ENCODE assay signal across 22 cellular contexts in the genomic region with DNA sequence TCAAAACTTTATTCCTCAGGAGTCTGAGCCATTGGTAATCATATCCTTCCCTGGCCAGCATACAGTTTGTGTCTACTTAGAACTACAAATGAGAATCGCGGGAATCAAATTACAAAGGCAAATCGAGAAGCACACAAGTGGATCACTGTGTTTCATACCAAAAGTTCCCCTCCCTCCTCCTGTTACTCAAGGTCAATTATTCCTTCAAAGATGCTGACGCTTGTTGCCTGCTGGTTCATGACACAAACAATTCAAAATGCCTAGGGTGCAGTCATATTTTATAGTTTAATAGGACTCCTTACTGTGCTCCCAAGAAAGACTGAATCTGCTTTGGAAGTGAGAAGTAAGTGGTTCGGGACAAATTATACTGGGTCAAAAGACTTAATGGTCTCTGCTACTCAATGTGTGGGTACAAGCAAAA.
"Had no signal": no experiment of that assay in that cellular context is flagged by ENCODE, and none has a peak within 500 bp of the region (broad histone marks: within the 10 kb centered on the region; RNA-seq: fewer than 3 reads in every experiment).

No MANE protein-coding gene starts in this region.

- DNase-seq: effector CD8-positive, alpha-beta T cell; endodermal cell; foreskin keratinocyte; heart left ventricle; left cardiac atrium; left lung; mesenchymal stem cell; mucosa of descending colon; naive B cell; right lobe of liver; small intestine; stimulated activated CD4-positive, alpha-beta T cell treated with anti-CD3 and anti-CD28 coated beads, Interleukin-15, amount 100 ng/mL, for 24 hours; stimulated activated CD4-positive, alpha-beta T cell treated with anti-CD3 and anti-CD28 coated beads, Interleukin-2, amount 100 ng/mL, for 48 hours; stimulated activated naive B cell treated with anti-CD40 and anti-IgM and Interleukin-4, amounts not matched to agents 10 μg/mL and 1 μg/mL and 100 μg/mL, for 72 hours; upper lobe of left lung had no signal

- H3K4me1 ChIP-seq: foreskin keratinocyte, gastroesophageal sphincter, heart left ventricle, left lung, neural progenitor cell, parathyroid adenoma, right lobe of liver, tibial nerve, upper lobe of left lung had no signal

- H3K4me3 ChIP-seq: esophagus muscularis mucosa, gastroesophageal sphincter, heart left ventricle, hepatocyte, left lung, mucosa of descending colon, neural progenitor cell, right lobe of liver, thoracic aorta, tibial nerve, upper lobe of left lung had no signal

- H3K9ac ChIP-seq: neural progenitor cell, parathyroid adenoma had no signal

- H3K27ac ChIP-seq: esophagus muscularis mucosa, foreskin keratinocyte, gastroesophageal sphincter, heart left ventricle, hepatocyte, left lung, neural progenitor cell, parathyroid adenoma, right lobe of liver, thoracic aorta, tibial nerve, upper lobe of left lung had no signal

- H3K27me3 ChIP-seq: esophagus muscularis mucosa, foreskin keratinocyte, gastroesophageal sphincter, heart left ventricle, hepatocyte, left lung, neural progenitor cell, right lobe of liver, tibial nerve, upper lobe of left lung had no signal

- H3K4me2 ChIP-seq: hepatocyte, neural progenitor cell had no signal

- H3K79me2 ChIP-seq: hepatocyte, parathyroid adenoma had no signal

- H2AFZ ChIP-seq: hepatocyte, neural progenitor cell, parathyroid adenoma had no signal

- H3K9me3 ChIP-seq: esophagus muscularis mucosa, gastroesophageal sphincter, heart left ventricle, left lung, mucosa of descending colon, right lobe of liver, thoracic aorta, tibial nerve, upper lobe of left lung had no signal

- ATAC-seq: gastroesophageal sphincter; heart left ventricle; left cardiac atrium; left lung; mucosa of descending colon; right lobe of liver; stimulated activated naive B cell treated with anti-CD40 and anti-IgM and Interleukin-4, amounts not matched to agents 10 μg/mL and 1 μg/mL and 100 μg/mL, for 72 hours had no signal

- H3K36me3 ChIP-seq: esophagus muscularis mucosa, gastroesophageal sphincter, heart left ventricle, left lung, neural progenitor cell, right lobe of liver, thoracic aorta, tibial nerve, upper lobe of left lung had no signal
